ENCODE assay signal across 8 cellular contexts in genomic region chr10:90862908-90863514, GRCh38. TPM values are rescaled to one million over a fixed set of nuclear protein-coding genes. Genes with fewer than 3 reads are reported as not detected.
A peak's percentile ranks its signal among the peaks of the same experiment; 100 is the strongest.
DNase-seq lines count a peak whose midpoint lies in the region; ATAC-seq and TF ChIP-seq lines count a peak whose summit lies in the region.

No MANE protein-coding gene starts in this region.

- intact Hi-C loops in psoas muscle (cut with DNase I), result loop anchor here in 1 of 2 donors (5.0 to 10.0 kb wide), 2 partner anchors 1066 to 1732 kb away; partner anchors contain the start of gene KIF11

- H3K27me3 ChIP-seq in psoas muscle (ENCODE audit: insufficient read depth in 3 of 3, low read length in 2 of 3), result peaks cover 0 to 3% (median 2%) of the 10 kb centered on the region in 3 donors

- no peak for TF ChIP-seq POLR2A in GM18505 (IDR thresholded peaks at IDR 0.05; ENCODE audit: borderline replicate concordance, extremely low read depth, insufficient read depth, insufficient read length)

- H3K9me3 ChIP-seq in psoas muscle, result no peaks in the 10 kb centered on the region

- no peaks in the 10 kb centered on the region for H3K36me3 ChIP-seq in psoas muscle (ENCODE audit: insufficient read depth in 1 of 2, low read depth in 1 of 2)

- TF ChIP-seq CTCF in endothelial cell (IDR thresholded peaks at IDR 0.05; ENCODE audit: unreplicated experiment) (peak; percentile 79), psoas muscle (IDR thresholded peaks at IDR 0.05) (peak; percentile 59)

- DNase-seq in DMS79 treated with DMSO at 0.1 percent for 48 hours (lab: John Stamatoyannopoulos, UW) (peak; percentile 7), DMS79 (lab: John Stamatoyannopoulos, UW) (no peak), NCI-H460 (ENCODE audit: extremely low read depth, low read depth) (peak; percentile 43), endothelial cell (ENCODE audit: low spot score) (peak; percentile 16), psoas muscle (no peak)
- DNase-seq in activated CD4-positive, alpha-beta T cell treated with anti-CD3 and anti-CD28 coated beads for 4 hours, result no peak

- no peaks in the 10 kb centered on the region for H3K27me3 Mint-ChIP-seq in endothelial cell (ENCODE audit: unreplicated experiment)

- ATAC-seq in psoas muscle, result no peak
- no peak for ATAC-seq in GM18505 (IDR thresholded peaks at IDR 0.05; ENCODE audit: unreplicated experiment)
- no peak for ATAC-seq in GM21825 (IDR thresholded peaks at IDR 0.05; ENCODE audit: unreplicated experiment)

- H3K36me3 Mint-ChIP-seq in endothelial cell (ENCODE audit: low read depth, unreplicated experiment), result no peaks in the 10 kb centered on the region

- H3K4me1 ChIP-seq in psoas muscle, result no peaks in the 10 kb centered on the region

- H3K27ac Mint-ChIP-seq in endothelial cell (ENCODE audit: unreplicated experiment), result no peak overlapping the region

- H3K4me3 Mint-ChIP-seq in endothelial cell (ENCODE audit: unreplicated experiment), result no peak overlapping the region

- WGBS in psoas muscle, 3 donors, result 33 to 43% (median 36%) methylated on average over 2 of the region's 2 CpGs

- H3K27ac ChIP-seq in psoas muscle, result no peak overlapping the region

- H3K4me3 ChIP-seq in psoas muscle, result no peak overlapping the region

- H3K9me3 Mint-ChIP-seq in endothelial cell (ENCODE audit: unreplicated experiment), result no peaks in the 10 kb centered on the region

- peaks cover 12% of the 10 kb centered on the region for H3K4me1 Mint-ChIP-seq in endothelial cell (ENCODE audit: unreplicated experiment)

RNA-seq across cellular contexts. Expression of gene HTR7, which starts 5.2 kb away (rescaled TPM):
- total RNA-seq in NCI-H460 (2014; rRNA removed; shearing (Covaris generic)), result 1.0 and 1.2 TPM in 2 replicates
- polyA plus RNA-seq in NCI-H460 (2014; cell fraction: nucleus; rRNA removed), result 0.17 and 0.38 TPM in 2 replicates
- 7.3 TPM for total RNA-seq in endothelial cell (ENCODE audit: unreplicated experiment)
- total RNA-seq in psoas muscle, result 1 to 10 TPM in 1 of 4 donors, under 1 TPM in 3; 0.26 to 1.3 (median 0.59) TPM
- under 1 TPM; 0.24 to 0.94 (median 0.39) TPM for polyA plus RNA-seq in psoas muscle

RNA-seq across cellular contexts. Expression of gene RPP30, which starts 8.8 kb away (rescaled TPM):
- total RNA-seq in NCI-H460 (2014; rRNA removed; shearing (Covaris generic)), result 79.5 and 81.3 TPM in 2 replicates
- 57.7 and 58.8 TPM in 2 replicates for polyA plus RNA-seq in NCI-H460 (2014; cell fraction: nucleus; rRNA removed)
- 53.0 TPM for total RNA-seq in endothelial cell (ENCODE audit: unreplicated experiment)
- total RNA-seq in psoas muscle, result 10 to 100 TPM; 24.9 to 35.3 (median 29.6) TPM
- polyA plus RNA-seq in psoas muscle, result 10 to 100 TPM; 31.5 to 66.3 (median 45.2) TPM

RNA-seq across cellular contexts. Expression of gene ANKRD1, which starts 57.9 kb away (rescaled TPM):
- total RNA-seq in NCI-H460 (2014; rRNA removed; shearing (Covaris generic)), result 6.8 and 8.2 TPM in 2 replicates
- polyA plus RNA-seq in NCI-H460 (2014; cell fraction: nucleus; rRNA removed), result 5.4 and 7.1 TPM in 2 replicates
- total RNA-seq in endothelial cell (ENCODE audit: unreplicated experiment), result 0.82 TPM
- total RNA-seq in psoas muscle, result 1,000 to 10,000 TPM; 1,558 to 6,044 (median 2,711) TPM
- polyA plus RNA-seq in psoas muscle, result 1,000 to 10,000 TPM in 2 of 3 donors, 100 to 1,000 TPM in 1; 104 to 1,576 (median 1,443) TPM

Comparison
In these comparisons a context has a peak if more than half of its experiments do, and no peak if none do; other contexts are left out.
1. DNase-seq: peak in DMS79 treated with DMSO at 0.1 percent for 48 hours (single experiment), NCI-H460 (single experiment) and endothelial cell (single experiment); none in DMS79 (single experiment), psoas muscle (0 of 2) and activated CD4-positive, alpha-beta T cell treated with anti-CD3 and anti-CD28 coated beads for 4 hours (0 of 2).
2. RNA of gene ANKRD1, which starts 57.9 kb away (total RNA-seq): 1,558 to 6,044 TPM in psoas muscle; 6.8 to 8.2 TPM in NCI-H460 and 0.82 TPM in endothelial cell (single experiment); every median in the first group is over 100 times any median in the second.